In the genomic region with DNA sequence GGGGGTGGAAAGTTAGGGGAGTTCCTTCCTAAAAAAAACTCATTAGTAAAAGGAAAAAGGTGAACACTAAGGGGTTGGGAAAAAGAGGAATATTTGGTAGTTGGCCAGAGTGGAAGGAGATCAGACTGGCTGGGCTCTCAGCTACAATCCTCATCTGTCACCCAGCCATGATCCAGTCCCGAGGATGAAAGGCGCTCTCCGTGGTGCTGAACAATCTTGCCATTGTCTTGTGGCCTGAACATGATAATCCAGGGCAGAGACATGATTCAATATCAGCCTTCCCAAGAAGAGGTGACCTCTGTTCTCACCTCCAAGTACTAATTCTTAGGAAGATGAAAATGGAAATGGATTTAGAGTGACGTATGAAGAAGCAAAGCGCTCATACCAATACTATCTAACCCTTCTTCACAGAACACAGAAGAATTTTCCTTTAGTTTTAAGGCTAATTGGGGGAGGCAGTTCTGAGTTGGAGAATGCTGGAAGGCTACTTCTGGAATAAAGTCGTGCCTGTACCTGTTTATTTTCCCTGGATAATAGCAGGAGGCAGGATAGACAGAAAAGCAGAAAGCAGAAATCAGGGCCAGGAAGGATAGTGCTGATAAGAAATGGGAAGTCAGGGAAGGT, we compare ENCODE assay signal across 10 cellular contexts. TPM values are rescaled to one million over a fixed set of nuclear protein-coding genes. Genes with fewer than 3 reads are reported as not detected.
DNase-seq lines count a peak whose midpoint lies in the region; ATAC-seq and TF ChIP-seq lines count a peak whose summit lies in the region.
"Had no signal": no experiment of that assay in that cellular context is flagged by ENCODE, and none has a peak within 500 bp of the region (broad histone marks: within the 10 kb centered on the region; RNA-seq: fewer than 3 reads in every experiment).

No MANE protein-coding gene starts in this region.

- H4K91ac ChIP-seq in H9 (ENCODE audit: insufficient read length, low read depth, low read length) = no peak overlapping the region

- no TSS peak for BruUV-seq in PC-3 (replicated peaks; lab: Mats Ljungman, UMichigan)

- no peak overlapping the region for H3K56ac ChIP-seq in H9 (ENCODE audit: insufficient read length, low read depth, low read length)

- H2BK120ac ChIP-seq in H9 (ENCODE audit: low read depth, low read length, poor library complexity, severe bottlenecking) = no peak overlapping the region

- H2BK20ac ChIP-seq in H9 (ENCODE audit: low read depth, low read length, poor library complexity, severe bottlenecking) = no peak overlapping the region

- H2BK12ac ChIP-seq in H9 (ENCODE audit: insufficient read length, low read depth, low read length) = no peak overlapping the region

- H3K4me2 ChIP-seq in H9 (ENCODE audit: insufficient read depth, insufficient read length, low read length) = no peak overlapping the region
- no peak overlapping the region for H3K4me2 ChIP-seq in PC-3 (ENCODE audit: low read length)

- no peak overlapping the region for H3K4me3 Mint-ChIP-seq in H9
- H3K4me3 Mint-ChIP-seq: activated naive CD4-positive, alpha-beta T cell treated with anti-CD3 and anti-CD28 coated beads, Interleukin-2, amount 50 U/mL, for 24 hours had no signal

- DNase-seq in H9 (peak; percentile 58), PC-3 (peak; percentile 47), epidermal melanocyte (ENCODE audit: insufficient read length, low spot score) (peak; percentile 57), psoas muscle (peak in 1 of 2 donors; percentile 44), NCI-H1930 (lab: John Stamatoyannopoulos, UW) (no peak), NCI-H510A (lab: John Stamatoyannopoulos, UW) (no peak)

- no peaks in the 10 kb centered on the region for H3F3A ChIP-seq in PC-3 (ENCODE audit: low read length, unreplicated experiment)

- no peaks in the 10 kb centered on the region for H3K4me1 Mint-ChIP-seq in H9
- H3K4me1 Mint-ChIP-seq: activated naive CD4-positive, alpha-beta T cell treated with anti-CD3 and anti-CD28 coated beads, Interleukin-2, amount 50 U/mL, for 24 hours had no signal

- no peak overlapping the region for H3T11ph ChIP-seq in H9 (ENCODE audit: low read length)

- H3K36me3 ChIP-seq in PC-3 (ENCODE audit: low read depth, low read length) (no peaks in the 10 kb centered on the region), psoas muscle (ENCODE audit: insufficient read depth in 1 of 2, low read depth in 1 of 2) (peaks cover 4 to 9% of the 10 kb centered on the region in 2 donors)
- H3K36me3 ChIP-seq: neutrophil had no signal

- H3K27ac Mint-ChIP-seq in H9 = no peak overlapping the region
- H3K27ac Mint-ChIP-seq: activated naive CD4-positive, alpha-beta T cell treated with anti-CD3 and anti-CD28 coated beads, Interleukin-2, amount 50 U/mL, for 24 hours had no signal

- POLR2A ChIA-PET in PC-3 (lab: Charles Lee; ENCODE audit: unreplicated experiment) = no interaction called here

- no peaks in the 10 kb centered on the region for H3K9me3 ChIP-seq in H9 (ENCODE audit: control insufficient read depth, low read depth, low read length)
- H3K9me3 ChIP-seq in PC-3 (ENCODE audit: low read length) = no peaks in the 10 kb centered on the region
- H3K9me3 ChIP-seq in psoas muscle = no peaks in the 10 kb centered on the region
- H3K9me3 ChIP-seq: neutrophil had no signal

- CTCF ChIA-PET in PC-3 (lab: Charles Lee) = no interaction called here

- no peak overlapping the region for H2AK5ac ChIP-seq in H9 (ENCODE audit: insufficient read length, low read length)

- no peaks in the 10 kb centered on the region for H3K23me2 ChIP-seq in H9 (ENCODE audit: insufficient read length, low read depth, low read length, poor library complexity, severe bottlenecking)

- H3K4me1 ChIP-seq in H9 (ENCODE audit: insufficient read depth, low read length) = no peaks in the 10 kb centered on the region
- H3K4me1 ChIP-seq in PC-3 (ENCODE audit: insufficient read depth, low read length) = no peaks in the 10 kb centered on the region
- H3K4me1 ChIP-seq in psoas muscle = peaks cover 4% of the 10 kb centered on the region

- H3K9me2 ChIP-seq in PC-3 (replicated peaks; ENCODE audit: low read length) = no peaks in the 10 kb centered on the region

- WGBS in H9 (ENCODE audit: extremely low coverage, insufficient read length, low lambda C conversion rate) = no CpG with 5 or more reads among the region's 6 CpGs
- whole genome bisulfite sequencing in psoas muscle, 3 donors = 21 to 30% (median 21%) methylated on average over 6 of the region's 6 CpGs

- no peak overlapping the region for H4K5ac ChIP-seq in H9 (ENCODE audit: insufficient read length, low read depth, low read length)

- H4K20me1 ChIP-seq in H9 (ENCODE audit: control insufficient read depth, insufficient read depth, insufficient read length) (no peaks in the 10 kb centered on the region), PC-3 (ENCODE audit: low read length) (no peaks in the 10 kb centered on the region)

- no peak overlapping the region for H4K8ac ChIP-seq in H9 (replicated peaks; ENCODE audit: insufficient read length, low read depth, low read length)

- H3K27me3 ChIP-seq in H9 (ENCODE audit: insufficient read depth, low read length) = no peaks in the 10 kb centered on the region
- no peaks in the 10 kb centered on the region for H3K27me3 ChIP-seq in PC-3 (ENCODE audit: low read length)
- no peaks in the 10 kb centered on the region for H3K27me3 ChIP-seq in psoas muscle (ENCODE audit: insufficient read depth in 3 of 3, low read length in 2 of 3)
- H3K27me3 ChIP-seq: neutrophil had no signal

- H2BK5ac ChIP-seq in H9 (ENCODE audit: insufficient read length, low read length) = no peak overlapping the region

- no peaks in the 10 kb centered on the region for H3K79me1 ChIP-seq in H9 (ENCODE audit: insufficient read depth, low read depth, low read length, poor library complexity, severe bottlenecking)

- TF ChIP-seq CTCF in H9 (conservative IDR thresholded peaks at IDR 0.05) (no peak), PC-3 (conservative IDR thresholded peaks at IDR 0.05; ENCODE audit: low read depth, low read length) (no peak), psoas muscle (IDR thresholded peaks at IDR 0.05) (no peak)

- H2AFZ ChIP-seq in H9 (ENCODE audit: low read length) (no peak overlapping the region), PC-3 (ENCODE audit: low read length) (no peak overlapping the region)

- ATAC-seq in PC-3 (no peak), psoas muscle (peak in 3 of 4 donors; percentile 62 to 68 (median 64)), GM19452 (IDR thresholded peaks at IDR 0.05; ENCODE audit: unreplicated experiment) (no peak), HG03565 (IDR thresholded peaks at IDR 0.05; ENCODE audit: unreplicated experiment) (no peak)

- H3K79me2 ChIP-seq in H9 (ENCODE audit: insufficient read depth, low read length) (no peaks in the 10 kb centered on the region), PC-3 (ENCODE audit: low read length) (no peaks in the 10 kb centered on the region)

- no peak overlapping the region for H2BK15ac ChIP-seq in H9 (ENCODE audit: low read depth, low read length)

- no peak overlapping the region for H3K9ac ChIP-seq in H9 (ENCODE audit: extremely low read depth, insufficient read length, low read length)
- no peak overlapping the region for H3K9ac ChIP-seq in PC-3 (ENCODE audit: low read length)

- H3K4ac ChIP-seq in H9 (ENCODE audit: low read depth, low read length) = no peak overlapping the region

- H3K36me3 Mint-ChIP-seq in H9 (ENCODE audit: insufficient read depth in 1 of 3, low read depth in 3 of 3) = no peaks in the 10 kb centered on the region

- peaks cover 6% of the 10 kb centered on the region; the same call in 1 of the 2 replicates for H3K27me3 Mint-ChIP-seq in H9 (ENCODE audit: low read depth)
- H3K27me3 Mint-ChIP-seq: activated naive CD4-positive, alpha-beta T cell treated with anti-CD3 and anti-CD28 coated beads, Interleukin-2, amount 50 U/mL, for 24 hours had no signal

- no peak overlapping the region for H3K18ac ChIP-seq in H9 (ENCODE audit: insufficient read length, low read depth, low read length)

- H3K27ac ChIP-seq in H9 (ENCODE audit: insufficient read length, low read depth, low read length) = no peak overlapping the region
- H3K27ac ChIP-seq in PC-3 (ENCODE audit: low read length) = no peak overlapping the region
- H3K27ac ChIP-seq in psoas muscle = no peak overlapping the region
- H3K27ac ChIP-seq: neutrophil had no signal

- no peak overlapping the region for H3K14ac ChIP-seq in H9 (ENCODE audit: insufficient read depth, low read length)

- H3K23ac ChIP-seq in H9 (ENCODE audit: insufficient read length, low read depth, low read length) = no peak overlapping the region

- no peak overlapping the region for H3K4me3 ChIP-seq in PC-3 (ENCODE audit: low read length)
- no peak overlapping the region for H3K4me3 ChIP-seq in psoas muscle

- H3K9me3 Mint-ChIP-seq in H9 = no peaks in the 10 kb centered on the region
- H3K9me3 Mint-ChIP-seq: activated naive CD4-positive, alpha-beta T cell treated with anti-CD3 and anti-CD28 coated beads, Interleukin-2, amount 50 U/mL, for 24 hours had no signal

- intact Hi-C loops in PC-3 (cut with micrococcal nuclease) = no loop called here
- intact Hi-C loops in psoas muscle (cut with DNase I) = loop anchor here in 1 of 2 donors (5.0 kb wide), 1 partner anchor 39 kb away; no protein-coding TSS in a partner anchor

RNA-seq across cellular contexts. Expression of gene MYORG, which starts 36.6 kb away (rescaled TPM):
- total RNA-seq in H9 (2021) = 5.6 and 5.7 TPM in 2 replicates
- 3.4 and 4.7 TPM in 2 replicates for total RNA-seq in PC-3 (2014; rRNA removed)
- 10 to 100 TPM; 16.3 to 34.1 (median 25.1) TPM for total RNA-seq in psoas muscle
- polyA plus RNA-seq in psoas muscle = 10 to 100 TPM in 2 of 3 donors, 1 to 10 TPM in 1; 6.3 to 50.7 (median 38.6) TPM

RNA-seq across cellular contexts. Expression of gene FAM219A, which starts 45.0 kb away (rescaled TPM):
- total RNA-seq in H9 (2021) (16.7 and 17.5 TPM in 2 replicates), PC-3 (2014; rRNA removed) (15.2 and 17.1 TPM in 2 replicates), psoas muscle (10 to 100 TPM; 34.5 to 84.0 (median 38.5) TPM)
- 10 to 100 TPM; 25.4 to 99.4 (median 27.3) TPM for polyA plus RNA-seq in psoas muscle

RNA-seq across cellular contexts. Expression of gene DNAI1, which starts 45.3 kb away (rescaled TPM):
- total RNA-seq in H9 (2021) = 0.22 and 0.83 TPM in 2 replicates
- not detected in 2 replicates for total RNA-seq in PC-3 (2014; rRNA removed)
- total RNA-seq in psoas muscle = under 1 TPM in 1 of 4 donors, not detected in 3; 0.19 TPM
- under 1 TPM; 0.04 to 0.70 (median 0.34) TPM for polyA plus RNA-seq in psoas muscle

Comparison
In these comparisons a context has a peak if more than half of its experiments do, and no peak if none do; other contexts are left out.
1. DNase-seq: peak in H9 (single experiment), PC-3 (single experiment) and epidermal melanocyte (single experiment); none in NCI-H1930 (0 of 2) and NCI-H510A (single experiment).
2. ATAC-seq: peak in psoas muscle (3 of 4); none in PC-3 (single experiment), GM19452 (single experiment) and HG03565 (single experiment).